In the genomic region with DNA sequence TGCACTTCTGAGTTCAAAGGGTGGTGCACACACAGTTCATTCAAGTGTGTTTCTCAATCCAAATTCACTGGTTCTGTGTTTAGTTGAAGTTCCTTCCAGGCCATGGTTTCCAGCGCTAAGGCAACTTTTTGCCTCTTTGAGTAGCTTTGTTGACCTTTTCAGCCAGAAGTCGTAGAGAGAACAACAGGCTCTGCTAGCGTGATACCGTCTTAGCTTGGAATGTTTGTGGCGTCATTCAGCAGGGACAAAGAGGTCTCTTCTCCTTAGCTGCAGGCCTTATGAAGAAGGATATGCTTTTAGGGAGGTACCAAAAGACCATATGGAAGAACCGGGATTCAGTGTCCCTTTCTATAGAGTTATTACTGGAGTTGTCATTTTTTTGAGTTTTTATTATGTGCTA, we compare ENCODE assay signal across 30 cellular contexts.
"Had no signal": no experiment of that assay in that cellular context is flagged by ENCODE, and none has a peak within 500 bp of the region (broad histone marks: within the 10 kb centered on the region; RNA-seq: fewer than 3 reads in every experiment).

No MANE protein-coding gene starts in this region.

- H3K27ac Mint-ChIP-seq: activated B cell treated with CpG ODN at 0.5 μM for 24 hours; activated CD8-positive, alpha-beta T cell treated with anti-CD3 and anti-CD28 coated beads for 36 hours; activated naive CD8-positive, alpha-beta T cell; activated T-helper 17 cell treated with anti-CD3 and anti-CD28 coated beads, Interleukin-2, amount 50 U/mL, for 72 hours; dendritic cell treated with granulocyte-macrophage colony-stimulating factor and Interleukin-4, amounts not matched to agents 40 ng/mL and 50 ng/mL, for 4 days; effector memory CD8-positive, alpha-beta T cell; T-helper 17 cell; T-helper 2 cell treated with Interferon-gamma antibody and Interleukin-4, amounts not matched to agents 5 μg/mL and 100 μg/mL, for 36 hours had no signal

- DNase-seq: activated B cell treated with CpG ODN at 0.5 μM for 24 hours; activated CD4-positive, alpha-beta T cell treated with anti-CD3 and anti-CD28 coated beads for 48 hours; activated CD4-positive, alpha-beta T cell treated with anti-CD3 and anti-CD28 coated beads, Interleukin-2, amount 50 U/mL, for 1 hour; activated CD4-positive, alpha-beta T cell treated with anti-CD3 and anti-CD28 coated beads, Interleukin-2, amount 50 U/mL, for 48 hours; activated CD8-positive, alpha-beta memory T cell treated with anti-CD3 and anti-CD28 coated beads for 24 hours; activated CD8-positive, alpha-beta T cell treated with anti-CD3 and anti-CD28 coated beads for 36 hours; activated effector memory CD4-positive, alpha-beta T cell treated with Interleukin-2 at 50 U/mL for 16 hours; activated gamma-delta T cell treated with Interleukin-2 at 50 U/mL for 16 hours; activated naive CD4-positive, alpha-beta T cell treated with anti-CD3 and anti-CD28 coated beads, Interleukin-2, amount 50 U/mL, for 16 hours; activated naive CD4-positive, alpha-beta T cell treated with Interleukin-2 at 50 U/mL for 16 hours; activated T-cell treated with anti-CD3 and anti-CD28 coated beads, Interleukin-2, amount 50 U/mL, for 4 hours; amniotic stem cell; anterior cingulate cortex; brain microvascular endothelial cell; dorsolateral prefrontal cortex; effector CD4-positive, alpha-beta T cell; effector memory CD8-positive, alpha-beta T cell; foreskin fibroblast; gastrocnemius medialis; T-helper 1 cell; T-helper 17 cell; T1000; WERI-Rb-1 had no signal

- H3K9me3 Mint-ChIP-seq: activated B cell treated with CpG ODN at 0.5 μM for 24 hours; activated CD8-positive, alpha-beta T cell treated with anti-CD3 and anti-CD28 coated beads for 36 hours; activated T-cell treated with anti-CD3 and anti-CD28 coated beads, Interleukin-2, amount 50 U/mL, for 4 hours; activated T-helper 17 cell treated with anti-CD3 and anti-CD28 coated beads, Interleukin-2, amount 50 U/mL, for 72 hours; central memory CD8-positive, alpha-beta T cell; dendritic cell treated with granulocyte-macrophage colony-stimulating factor and Interleukin-4, amounts not matched to agents 40 ng/mL and 50 ng/mL, for 4 days; effector memory CD8-positive, alpha-beta T cell; T-helper 2 cell treated with Interferon-gamma antibody and Interleukin-4, amounts not matched to agents 5 μg/mL and 100 μg/mL, for 36 hours had no signal

- H3K36me3 Mint-ChIP-seq: activated naive CD8-positive, alpha-beta T cell had no signal

- ATAC-seq: activated CD4-positive, CD25-positive, alpha-beta regulatory T cell treated with anti-CD3 and anti-CD28 coated beads, Interleukin-2, amount 50 U/mL, for 24 hours; activated CD8-positive, alpha-beta T cell treated with anti-CD3 and anti-CD28 coated beads for 36 hours; activated T-cell treated with anti-CD3 and anti-CD28 coated beads, Interleukin-2, amount 50 U/mL, for 4 hours; activated T-helper 17 cell treated with anti-CD3 and anti-CD28 coated beads, Interleukin-2, amount 50 U/mL, for 72 hours; effector memory CD8-positive, alpha-beta T cell; gastrocnemius medialis; T-helper 17 cell had no signal

- H3K4me1 Mint-ChIP-seq: activated B cell treated with CpG ODN at 0.5 μM for 24 hours; activated T-helper 17 cell treated with anti-CD3 and anti-CD28 coated beads, Interleukin-2, amount 50 U/mL, for 72 hours; central memory CD8-positive, alpha-beta T cell; T-helper 17 cell had no signal

- H3K4me3 ChIP-seq: coronary artery, dorsolateral prefrontal cortex, gastrocnemius medialis had no signal

- H3K27me3 ChIP-seq: brain microvascular endothelial cell, dorsolateral prefrontal cortex, gastrocnemius medialis had no signal

- H3K4me1 ChIP-seq: gastrocnemius medialis had no signal

- H3K9me3 ChIP-seq: gastrocnemius medialis had no signal

- H3K4me3 Mint-ChIP-seq: activated B cell treated with CpG ODN at 0.5 μM for 24 hours; activated CD8-positive, alpha-beta T cell treated with anti-CD3 and anti-CD28 coated beads for 36 hours; activated naive CD8-positive, alpha-beta T cell; activated T-cell treated with anti-CD3 and anti-CD28 coated beads, Interleukin-2, amount 50 U/mL, for 4 hours; activated T-helper 17 cell treated with anti-CD3 and anti-CD28 coated beads, Interleukin-2, amount 50 U/mL, for 72 hours; central memory CD8-positive, alpha-beta T cell; dendritic cell treated with granulocyte-macrophage colony-stimulating factor and Interleukin-4, amounts not matched to agents 40 ng/mL and 50 ng/mL, for 4 days; effector memory CD8-positive, alpha-beta T cell; T-helper 17 cell; T-helper 2 cell treated with Interferon-gamma antibody and Interleukin-4, amounts not matched to agents 5 μg/mL and 100 μg/mL, for 36 hours had no signal

- H3K36me3 ChIP-seq: brain microvascular endothelial cell, gastrocnemius medialis, WERI-Rb-1 had no signal

- H3K27me3 Mint-ChIP-seq: activated B cell treated with CpG ODN at 0.5 μM for 24 hours; activated CD8-positive, alpha-beta T cell treated with anti-CD3 and anti-CD28 coated beads for 36 hours had no signal

- H3K27ac ChIP-seq: brain microvascular endothelial cell, coronary artery, dorsolateral prefrontal cortex, gastrocnemius medialis, WERI-Rb-1 had no signal
